Comparison of ENCODE assay signal across 1 cellular context in genomic region chr1:65281846-65282245, GRCh38.
TF ChIP-seq lines count a peak whose summit lies in the region.

No MANE protein-coding gene starts in this region.

TF ChIP-seq in H1, 55 proteins besides CTCF, POLR2A, EP300 and RAD21:
- TF ChIP-seq GTF2F1 (IDR thresholded peaks at IDR 0.05; ENCODE audit: borderline replicate concordance, low read depth, low read length) (no peak), PHF8 (conservative IDR thresholded peaks at IDR 0.05; ENCODE audit: low read depth, low read length) (no peak), KDM4A (IDR thresholded peaks at IDR 0.05; ENCODE audit: low read depth, low read length, severe bottlenecking) (no peak), SP1 (IDR thresholded peaks at IDR 0.05; ENCODE audit: low read depth, low read length) (no peak), SAP30 (IDR thresholded peaks at IDR 0.05; ENCODE audit: insufficient read depth, insufficient replicate concordance, low read length) (no peak), FOSL1 (IDR thresholded peaks at IDR 0.05; ENCODE audit: insufficient read depth, low read depth, low read length) (no peak), E2F6 (IDR thresholded peaks at IDR 0.05) (no peak), SRF (IDR thresholded peaks at IDR 0.05; ENCODE audit: low read depth, low read length) (no peak), SUZ12 (IDR thresholded peaks at IDR 0.05; ENCODE audit: low read length) (no peak)
